In genomic region chr1:39488012-39488545, GRCh38 we compare ENCODE assay signal across 33 cellular contexts. TPM values are rescaled to one million over a fixed set of nuclear protein-coding genes. Genes with fewer than 3 reads are reported as not detected.
"Had no signal": no experiment of that assay in that cellular context is flagged by ENCODE, and none has a peak within 500 bp of the region (broad histone marks: within the 10 kb centered on the region; RNA-seq: fewer than 3 reads in every experiment).

No MANE protein-coding gene starts in this region.

- DNase-seq: activated B cell treated with CpG ODN at 0.5 μM for 24 hours; activated CD4-positive, alpha-beta T cell treated with anti-CD3 and anti-CD28 coated beads for 48 hours; activated CD4-positive, alpha-beta T cell treated with anti-CD3 and anti-CD28 coated beads, Interleukin-2, amount 50 U/mL, for 1 hour; activated CD4-positive, alpha-beta T cell treated with anti-CD3 and anti-CD28 coated beads, Interleukin-2, amount 50 U/mL, for 48 hours; activated CD8-positive, alpha-beta memory T cell treated with anti-CD3 and anti-CD28 coated beads for 24 hours; activated CD8-positive, alpha-beta T cell treated with anti-CD3 and anti-CD28 coated beads for 36 hours; activated effector memory CD4-positive, alpha-beta T cell treated with anti-CD3 and anti-CD28 coated beads, Interleukin-2, amount 50 U/mL, for 16 hours; activated naive CD4-positive, alpha-beta T cell treated with anti-CD3 and anti-CD28 coated beads for 36 hours; activated naive CD8-positive, alpha-beta T cell treated with anti-CD3 and anti-CD28 coated beads for 36 hours; activated naive CD8-positive, alpha-beta T cell treated with anti-CD3 and anti-CD28 coated beads, Interleukin-2, amount 50 U/mL, for 24 hours; activated T-cell treated with anti-CD3 and anti-CD28 coated beads, Interleukin-2, amount 50 U/mL, for 4 hours; amygdala; central memory CD4-positive, alpha-beta T cell; cerebellar nuclear complex; colonic mucosa; effector CD8-positive, alpha-beta T cell; esophagus squamous epithelium; foreskin melanocyte; heart right ventricle; T1000; WERI-Rb-1 had no signal

- H3K9me3 ChIP-seq: adrenal gland, breast epithelium, colonic mucosa, esophagus squamous epithelium, gastroesophageal sphincter, heart right ventricle had no signal

- H3K27me3 ChIP-seq: adrenal gland, colonic mucosa had no signal

- H3K9me3 Mint-ChIP-seq: activated B cell treated with CpG ODN at 0.5 μM for 24 hours; activated CD8-positive, alpha-beta T cell treated with anti-CD3 and anti-CD28 coated beads for 36 hours; activated naive CD4-positive, alpha-beta T cell treated with anti-CD3 and anti-CD28 coated beads for 36 hours; activated naive CD4-positive, alpha-beta T cell treated with anti-CD3 and anti-CD28 coated beads, Interleukin-2, amount 50 U/mL, for 24 hours; activated naive CD8-positive, alpha-beta T cell treated with anti-CD3 and anti-CD28 coated beads for 36 hours; activated naive CD8-positive, alpha-beta T cell treated with anti-CD3 and anti-CD28 coated beads, Interleukin-2, amount 50 U/mL, for 24 hours; activated T-cell treated with anti-CD3 and anti-CD28 coated beads, Interleukin-2, amount 50 U/mL, for 4 hours; activated T-helper 2 cell treated with anti-CD3 and anti-CD28 coated beads, Interferon-gamma antibody, Interleukin-2, Interleukin-4, amounts not matched to agents 10 μg/mL and 5 μg/mL and 100 μg/mL, durations not matched to agents 14 hours and 24 hours and 36 hours; brain; T-helper 2 cell treated with Interferon-gamma antibody and Interleukin-4, amounts not matched to agents 5 μg/mL and 100 μg/mL, for 36 hours had no signal

- ATAC-seq: activated CD4-positive, CD25-positive, alpha-beta regulatory T cell treated with anti-CD3 and anti-CD28 coated beads, Interleukin-2, amount 50 U/mL, for 24 hours; activated CD8-positive, alpha-beta T cell treated with anti-CD3 and anti-CD28 coated beads for 36 hours; activated naive CD8-positive, alpha-beta T cell treated with anti-CD3 and anti-CD28 coated beads, Interleukin-2, amount 50 U/mL, for 24 hours; activated T-cell treated with anti-CD3 and anti-CD28 coated beads, Interleukin-2, amount 50 U/mL, for 4 hours; gastroesophageal sphincter; heart right ventricle had no signal

- H3K27ac ChIP-seq: adrenal gland, breast epithelium, cardiac muscle cell, colonic mucosa, epithelial cell of prostate, esophagus squamous epithelium, gastroesophageal sphincter, heart right ventricle, hepatocyte, WERI-Rb-1 had no signal

- H3K27ac Mint-ChIP-seq: activated B cell treated with CpG ODN at 0.5 μM for 24 hours; activated CD8-positive, alpha-beta T cell treated with anti-CD3 and anti-CD28 coated beads for 36 hours; activated naive CD4-positive, alpha-beta T cell treated with anti-CD3 and anti-CD28 coated beads for 36 hours; activated naive CD8-positive, alpha-beta T cell treated with anti-CD3 and anti-CD28 coated beads for 36 hours; activated naive CD8-positive, alpha-beta T cell treated with anti-CD3 and anti-CD28 coated beads, Interleukin-2, amount 50 U/mL, for 24 hours; activated T-helper 2 cell treated with anti-CD3 and anti-CD28 coated beads, Interferon-gamma antibody, Interleukin-2, Interleukin-4, amounts not matched to agents 10 μg/mL and 5 μg/mL and 100 μg/mL, durations not matched to agents 14 hours and 24 hours and 36 hours; brain; T-helper 2 cell treated with Interferon-gamma antibody and Interleukin-4, amounts not matched to agents 5 μg/mL and 100 μg/mL, for 36 hours had no signal

- H3K4me3 Mint-ChIP-seq: activated B cell treated with CpG ODN at 0.5 μM for 24 hours; activated CD8-positive, alpha-beta T cell treated with anti-CD3 and anti-CD28 coated beads for 36 hours; activated naive CD4-positive, alpha-beta T cell treated with anti-CD3 and anti-CD28 coated beads for 36 hours; activated naive CD4-positive, alpha-beta T cell treated with anti-CD3 and anti-CD28 coated beads, Interleukin-2, amount 50 U/mL, for 24 hours; activated naive CD8-positive, alpha-beta T cell treated with anti-CD3 and anti-CD28 coated beads for 36 hours; activated naive CD8-positive, alpha-beta T cell treated with anti-CD3 and anti-CD28 coated beads, Interleukin-2, amount 50 U/mL, for 24 hours; activated T-cell treated with anti-CD3 and anti-CD28 coated beads, Interleukin-2, amount 50 U/mL, for 4 hours; brain; T-helper 2 cell treated with Interferon-gamma antibody and Interleukin-4, amounts not matched to agents 5 μg/mL and 100 μg/mL, for 36 hours had no signal

RNA-seq across cellular contexts. Expression of gene BMP8A, which starts 3.4 kb away (rescaled TPM):
- total RNA-seq: activated naive CD4-positive, alpha-beta T cell treated with anti-CD3 and anti-CD28 coated beads for 36 hours; aorta had no signal
